ENCODE assay signal across 1 cellular context in genomic region chr9:127225747-127226646, GRCh38.
TF ChIP-seq lines count a peak whose summit lies in the region.

No MANE protein-coding gene starts in this region.

TF ChIP-seq in SK-N-SH treated with all-trans-retinoic acid at 6 μM for 48 hours, 23 proteins besides CTCF, POLR2A, EP300 and RAD21 (continued from another document):
- TF ChIP-seq CREB5 (CRISPR knock-in tag; IDR thresholded peaks at IDR 0.05; ENCODE audit: low read depth) (no peak), GLIS3 (CRISPR knock-in tag; IDR thresholded peaks at IDR 0.05) (no peak), TCF4 (CRISPR knock-in tag; IDR thresholded peaks at IDR 0.05; ENCODE audit: borderline replicate concordance) (no peak), ESRRG (CRISPR knock-in tag; IDR thresholded peaks at IDR 0.05) (no peak)
